Comparison of ENCODE assay signal across 10 cellular contexts in genomic region chr17:82548681-82549303, GRCh38.
DNase-seq lines count a peak whose midpoint lies in the region; ATAC-seq and TF ChIP-seq lines count a peak whose summit lies in the region.
"Had no signal": no experiment of that assay in that cellular context is flagged by ENCODE, and none has a peak within 500 bp of the region (broad histone marks: within the 10 kb centered on the region; RNA-seq: fewer than 3 reads in every experiment).

No MANE protein-coding gene starts in this region.

- H3K36me3 ChIP-seq in mucosa of stomach (ENCODE audit: control insufficient read depth, insufficient read depth, low read length), result no peaks in the 10 kb centered on the region
- H3K36me3 ChIP-seq: brain microvascular endothelial cell had no signal

- TF ChIP-seq CTCF in epithelial cell of esophagus (IDR thresholded peaks at IDR 0.05; ENCODE audit: insufficient read depth, low read depth, low read length, missing control alignments), result no peak

- H3K4me3 ChIP-seq in epithelial cell of esophagus (ENCODE audit: low read length) (no peak overlapping the region), mucosa of stomach (ENCODE audit: low read length) (no peak overlapping the region)

- DNase-seq in AML-193 (lab: John Stamatoyannopoulos, UW) (peak; percentile 65 to 81), Kasumi-1 (lab: John Stamatoyannopoulos, UW) (peak; percentile 85 to 87), epithelial cell of esophagus (ENCODE audit: low read depth) (peak; percentile 26), OCI-M2 (lab: John Stamatoyannopoulos, UW; ENCODE audit: unreplicated experiment) (no peak)
- DNase-seq in stimulated activated CD4-positive, alpha-beta T cell treated with anti-CD3 and anti-CD28 coated beads, Interleukin-4, amount 100 ng/mL, for 1 hour, result no peak
- DNase-seq: activated CD4-positive, alpha-beta T cell treated with anti-CD3 and anti-CD28 coated beads for 4 hours; brain microvascular endothelial cell had no signal

- peak overlapping the region; percentile 36 for H3K9ac ChIP-seq in mucosa of stomach (ENCODE audit: low read length)

- no peaks in the 10 kb centered on the region for H3K27me3 ChIP-seq in mucosa of stomach (ENCODE audit: control insufficient read depth, insufficient read depth, low read length)
- H3K27me3 ChIP-seq: brain microvascular endothelial cell had no signal

- no peak for ATAC-seq in GM18511 (IDR thresholded peaks at IDR 0.05; ENCODE audit: unreplicated experiment)
- ATAC-seq in HG03439 (IDR thresholded peaks at IDR 0.05; ENCODE audit: unreplicated experiment), result no peak

- peaks cover 31% of the 10 kb centered on the region for H3K4me1 ChIP-seq in mucosa of stomach (ENCODE audit: control insufficient read depth, insufficient read depth, low read length)

- no peaks in the 10 kb centered on the region for H3K9me3 ChIP-seq in mucosa of stomach (ENCODE audit: control insufficient read depth, low read length)

Comparison
In these comparisons a context has a peak if more than half of its experiments do, and no peak if none do; other contexts are left out.
1. DNase-seq: peak in AML-193 (2 of 2), Kasumi-1 (2 of 2) and epithelial cell of esophagus (single experiment); none in OCI-M2 (single experiment) and stimulated activated CD4-positive, alpha-beta T cell treated with anti-CD3 and anti-CD28 coated beads, Interleukin-4, amount 100 ng/mL, for 1 hour (single experiment).